ENCODE assay signal across 1 cellular context in genomic region chr14:75298187-75298985, GRCh38.
TF ChIP-seq lines count a peak whose summit lies in the region.

No MANE protein-coding gene starts in this region.

TF ChIP-seq in GM23338, 12 proteins besides CTCF, POLR2A, EP300 and RAD21 (continued from another document):
- TF ChIP-seq, protein P1, sequence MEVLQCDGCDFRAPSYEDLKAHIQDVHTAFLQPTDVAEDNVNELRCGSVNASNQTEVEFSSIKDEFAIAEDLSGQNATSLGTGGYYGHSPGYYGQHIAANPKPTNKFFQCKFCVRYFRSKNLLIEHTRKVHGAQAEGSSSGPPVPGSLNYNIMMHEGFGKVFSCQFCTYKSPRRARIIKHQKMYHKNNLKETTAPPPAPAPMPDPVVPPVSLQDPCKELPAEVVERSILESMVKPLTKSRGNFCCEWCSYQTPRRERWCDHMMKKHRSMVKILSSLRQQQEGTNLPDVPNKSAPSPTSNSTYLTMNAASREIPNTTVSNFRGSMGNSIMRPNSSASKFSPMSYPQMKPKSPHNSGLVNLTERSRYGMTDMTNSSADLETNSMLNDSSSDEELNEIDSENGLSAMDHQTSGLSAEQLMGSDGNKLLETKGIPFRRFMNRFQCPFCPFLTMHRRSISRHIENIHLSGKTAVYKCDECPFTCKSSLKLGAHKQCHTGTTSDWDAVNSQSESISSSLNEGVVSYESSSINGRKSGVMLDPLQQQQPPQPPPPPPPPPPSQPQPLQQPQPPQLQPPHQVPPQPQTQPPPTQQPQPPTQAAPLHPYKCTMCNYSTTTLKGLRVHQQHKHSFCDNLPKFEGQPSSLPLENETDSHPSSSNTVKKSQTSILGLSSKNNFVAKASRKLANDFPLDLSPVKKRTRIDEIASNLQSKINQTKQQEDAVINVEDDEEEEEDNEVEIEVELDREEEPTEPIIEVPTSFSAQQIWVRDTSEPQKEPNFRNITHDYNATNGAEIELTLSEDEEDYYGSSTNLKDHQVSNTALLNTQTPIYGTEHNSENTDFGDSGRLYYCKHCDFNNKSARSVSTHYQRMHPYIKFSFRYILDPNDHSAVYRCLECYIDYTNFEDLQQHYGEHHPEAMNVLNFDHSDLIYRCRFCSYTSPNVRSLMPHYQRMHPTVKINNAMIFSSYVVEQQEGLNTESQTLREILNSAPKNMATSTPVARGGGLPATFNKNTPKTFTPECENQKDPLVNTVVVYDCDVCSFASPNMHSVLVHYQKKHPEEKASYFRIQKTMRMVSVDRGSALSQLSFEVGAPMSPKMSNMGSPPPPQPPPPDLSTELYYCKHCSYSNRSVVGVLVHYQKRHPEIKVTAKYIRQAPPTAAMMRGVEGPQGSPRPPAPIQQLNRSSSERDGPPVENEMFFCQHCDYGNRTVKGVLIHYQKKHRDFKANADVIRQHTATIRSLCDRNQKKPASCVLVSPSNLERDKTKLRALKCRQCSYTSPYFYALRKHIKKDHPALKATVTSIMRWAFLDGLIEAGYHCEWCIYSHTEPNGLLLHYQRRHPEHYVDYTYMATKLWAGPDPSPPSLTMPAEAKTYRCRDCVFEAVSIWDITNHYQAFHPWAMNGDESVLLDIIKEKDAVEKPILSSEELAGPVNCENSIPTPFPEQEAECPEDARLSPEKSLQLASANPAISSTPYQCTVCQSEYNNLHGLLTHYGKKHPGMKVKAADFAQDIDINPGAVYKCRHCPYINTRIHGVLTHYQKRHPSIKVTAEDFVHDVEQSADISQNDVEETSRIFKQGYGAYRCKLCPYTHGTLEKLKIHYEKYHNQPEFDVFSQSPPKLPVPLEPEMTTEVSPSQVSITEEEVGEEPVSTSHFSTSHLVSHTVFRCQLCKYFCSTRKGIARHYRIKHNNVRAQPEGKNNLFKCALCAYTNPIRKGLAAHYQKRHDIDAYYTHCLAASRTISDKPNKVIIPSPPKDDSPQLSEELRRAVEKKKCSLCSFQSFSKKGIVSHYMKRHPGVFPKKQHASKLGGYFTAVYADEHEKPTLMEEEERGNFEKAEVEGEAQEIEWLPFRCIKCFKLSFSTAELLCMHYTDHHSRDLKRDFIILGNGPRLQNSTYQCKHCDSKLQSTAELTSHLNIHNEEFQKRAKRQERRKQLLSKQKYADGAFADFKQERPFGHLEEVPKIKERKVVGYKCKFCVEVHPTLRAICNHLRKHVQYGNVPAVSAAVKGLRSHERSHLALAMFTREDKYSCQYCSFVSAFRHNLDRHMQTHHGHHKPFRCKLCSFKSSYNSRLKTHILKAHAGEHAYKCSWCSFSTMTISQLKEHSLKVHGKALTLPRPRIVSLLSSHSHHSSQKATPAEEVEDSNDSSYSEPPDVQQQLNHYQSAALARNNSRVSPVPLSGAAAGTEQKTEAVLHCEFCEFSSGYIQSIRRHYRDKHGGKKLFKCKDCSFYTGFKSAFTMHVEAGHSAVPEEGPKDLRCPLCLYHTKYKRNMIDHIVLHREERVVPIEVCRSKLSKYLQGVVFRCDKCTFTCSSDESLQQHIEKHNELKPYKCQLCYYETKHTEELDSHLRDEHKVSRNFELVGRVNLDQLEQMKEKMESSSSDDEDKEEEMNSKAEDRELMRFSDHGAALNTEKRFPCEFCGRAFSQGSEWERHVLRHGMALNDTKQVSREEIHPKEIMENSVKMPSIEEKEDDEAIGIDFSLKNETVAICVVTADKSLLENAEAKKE (CRISPR knock-in tag; IDR thresholded peaks at IDR 0.05) = no peak
